1 cellular context compared by ENCODE assay signal in the genomic region with DNA sequence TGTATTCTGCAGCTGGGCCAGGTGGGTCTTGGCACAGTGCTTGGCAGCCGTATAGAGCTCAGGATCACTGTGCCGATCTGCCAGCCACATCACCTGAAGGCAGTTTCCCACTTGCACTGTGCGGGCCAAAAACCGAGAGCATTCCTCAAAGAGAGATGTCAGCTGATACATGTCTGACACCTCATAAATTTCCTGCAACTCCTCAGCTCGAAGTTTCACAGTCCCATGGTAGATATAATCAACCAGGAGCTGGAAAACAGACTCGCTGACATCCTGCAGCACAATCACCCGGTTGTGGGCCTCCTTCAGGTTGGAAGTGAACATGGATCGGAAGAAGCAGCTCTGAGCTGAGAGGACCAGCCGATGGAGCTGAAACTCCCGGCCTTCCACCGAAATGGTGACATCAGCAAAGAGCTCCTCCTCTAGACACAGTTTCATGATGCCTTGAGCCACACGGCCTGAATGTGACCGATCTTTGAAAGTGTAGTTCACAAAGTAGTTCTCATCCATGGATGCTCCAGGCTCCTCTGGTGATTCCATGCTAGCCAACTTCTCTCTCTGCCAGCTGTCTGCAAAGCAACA.
TF ChIP-seq lines count a peak whose summit lies in the region.

No MANE protein-coding gene starts in this region.

TF ChIP-seq in IMR-90, 13 proteins besides CTCF, POLR2A, EP300 and RAD21 (continued from another document):
- TF ChIP-seq, protein P1, sequence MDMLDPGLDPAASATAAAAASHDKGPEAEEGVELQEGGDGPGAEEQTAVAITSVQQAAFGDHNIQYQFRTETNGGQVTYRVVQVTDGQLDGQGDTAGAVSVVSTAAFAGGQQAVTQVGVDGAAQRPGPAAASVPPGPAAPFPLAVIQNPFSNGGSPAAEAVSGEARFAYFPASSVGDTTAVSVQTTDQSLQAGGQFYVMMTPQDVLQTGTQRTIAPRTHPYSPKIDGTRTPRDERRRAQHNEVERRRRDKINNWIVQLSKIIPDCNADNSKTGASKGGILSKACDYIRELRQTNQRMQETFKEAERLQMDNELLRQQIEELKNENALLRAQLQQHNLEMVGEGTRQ (IDR thresholded peaks at IDR 0.05; ENCODE audit: low read depth, low read length): no peak
- TF ChIP-seq NFE2L2 (IDR thresholded peaks at IDR 0.05; ENCODE audit: low read depth, low read length) (no peak), RCOR1 (IDR thresholded peaks at IDR 0.05; ENCODE audit: insufficient replicate concordance, low read length) (no peak), ELK1 (IDR thresholded peaks at IDR 0.05; ENCODE audit: borderline replicate concordance, low read depth, low read length) (no peak)
TF ChIP-seq in IMR-90: peak in this region for 0.
